22 cellular contexts compared by ENCODE assay signal in the genomic region with DNA sequence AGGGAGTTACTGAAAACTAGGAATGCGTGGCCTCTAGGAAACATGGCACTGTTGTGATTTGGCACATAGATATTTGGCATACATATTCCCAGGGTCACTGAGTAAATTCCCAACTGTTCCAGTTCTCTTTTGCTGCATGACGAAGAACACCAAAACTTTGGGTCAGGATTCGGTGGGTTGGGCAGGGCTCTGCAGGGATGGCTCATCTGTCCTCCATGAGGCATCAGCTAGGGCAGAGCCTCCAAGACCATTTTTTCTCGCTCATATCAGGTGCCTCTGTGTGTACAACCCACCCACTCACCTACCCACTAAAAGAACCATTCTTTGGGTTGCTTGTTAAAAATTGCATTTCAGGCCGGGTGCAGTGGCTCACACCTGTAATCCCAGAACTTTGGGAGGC.
"Had no signal": no experiment of that assay in that cellular context is flagged by ENCODE, and none has a peak within 500 bp of the region (broad histone marks: within the 10 kb centered on the region; RNA-seq: fewer than 3 reads in every experiment).

No MANE protein-coding gene starts in this region.

- DNase-seq: activated CD4-positive, alpha-beta T cell treated with anti-CD3 and anti-CD28 coated beads, Interleukin-2, amount 50 U/mL, for 1 hour; activated CD4-positive, CD25-positive, alpha-beta regulatory T cell treated with anti-CD3 and anti-CD28 coated beads, Interleukin-2, amount 50 U/mL, for 72 hours; activated CD8-positive, alpha-beta memory T cell treated with anti-CD3 and anti-CD28 coated beads, Interleukin-2, amount 50 U/mL, for 4 hours; activated naive CD4-positive, alpha-beta T cell treated with anti-CD3 and anti-CD28 coated beads for 36 hours; activated naive CD8-positive, alpha-beta T cell treated with anti-CD3 and anti-CD28 coated beads, Interleukin-2, amount 50 U/mL, for 24 hours; activated T-cell treated with anti-CD3 and anti-CD28 coated beads, Interleukin-2, amount 50 U/mL, for 4 hours; brain microvascular endothelial cell; cortex of kidney; effector CD4-positive, alpha-beta T cell; immature natural killer cell; retina; stimulated activated CD4-positive, alpha-beta T cell treated with anti-CD3 and anti-CD28 coated beads, Interleukin-15, amount 100 ng/mL, for 24 hours; stimulated activated CD4-positive, alpha-beta T cell treated with anti-CD3 and anti-CD28 coated beads, Interleukin-2, amount 100 ng/mL, for 48 hours; T-helper 2 cell; upper lobe of right lung had no signal

- H3K4me3 Mint-ChIP-seq: activated naive CD4-positive, alpha-beta T cell treated with anti-CD3 and anti-CD28 coated beads for 36 hours; activated naive CD8-positive, alpha-beta T cell treated with anti-CD3 and anti-CD28 coated beads, Interleukin-2, amount 50 U/mL, for 24 hours; activated T-cell treated with anti-CD3 and anti-CD28 coated beads, Interleukin-2, amount 50 U/mL, for 4 hours; central memory CD8-positive, alpha-beta T cell; immature natural killer cell; natural killer cell treated with Interleukin-12 subunit alpha and Interleukin-12 subunit beta and Interleukin-15 and Interleukin-18, amount 100 ng/mL, for 72 hours; stimulated activated naive CD8-positive, alpha-beta T cell treated with anti-CD3 and anti-CD28 coated beads, Interleukin-15, Interleukin-2, amounts not matched to agents 100 ng/mL and 50 ng/mL, for 24 hours had no signal

- H3K9me3 ChIP-seq: upper lobe of right lung had no signal

- H3K27ac ChIP-seq: brain microvascular endothelial cell, VCaP had no signal

- ATAC-seq: activated naive CD8-positive, alpha-beta T cell treated with anti-CD3 and anti-CD28 coated beads, Interleukin-2, amount 50 U/mL, for 24 hours; activated T-cell treated with anti-CD3 and anti-CD28 coated beads, Interleukin-2, amount 50 U/mL, for 4 hours; esophagus mucosa; natural killer cell treated with Interleukin-12 subunit alpha and Interleukin-12 subunit beta and Interleukin-15 and Interleukin-18, amount 100 ng/mL, for 72 hours had no signal

- H3K4me3 ChIP-seq: lower lobe of right lung, skin epidermis, upper lobe of right lung had no signal

- H3K9me3 Mint-ChIP-seq: activated naive CD8-positive, alpha-beta T cell treated with anti-CD3 and anti-CD28 coated beads, Interleukin-2, amount 50 U/mL, for 24 hours; activated T-cell treated with anti-CD3 and anti-CD28 coated beads, Interleukin-2, amount 50 U/mL, for 4 hours; central memory CD8-positive, alpha-beta T cell; natural killer cell treated with Interleukin-12 subunit alpha and Interleukin-12 subunit beta and Interleukin-15 and Interleukin-18, amount 100 ng/mL, for 72 hours; stimulated activated naive CD8-positive, alpha-beta T cell treated with anti-CD3 and anti-CD28 coated beads, Interleukin-15, Interleukin-2, amounts not matched to agents 100 ng/mL and 50 ng/mL, for 24 hours had no signal

- H3K27ac Mint-ChIP-seq: activated naive CD4-positive, alpha-beta T cell treated with anti-CD3 and anti-CD28 coated beads for 36 hours; activated naive CD8-positive, alpha-beta T cell treated with anti-CD3 and anti-CD28 coated beads, Interleukin-2, amount 50 U/mL, for 24 hours; immature natural killer cell; natural killer cell treated with Interleukin-12 subunit alpha and Interleukin-12 subunit beta and Interleukin-15 and Interleukin-18, amount 100 ng/mL, for 72 hours; stimulated activated naive CD8-positive, alpha-beta T cell treated with anti-CD3 and anti-CD28 coated beads, Interleukin-15, Interleukin-2, amounts not matched to agents 100 ng/mL and 50 ng/mL, for 24 hours had no signal

- H3K36me3 Mint-ChIP-seq: natural killer cell treated with Interleukin-12 subunit alpha and Interleukin-12 subunit beta and Interleukin-15 and Interleukin-18, amount 100 ng/mL, for 72 hours had no signal

- H3K27me3 ChIP-seq: brain microvascular endothelial cell, upper lobe of right lung had no signal
